Comparison of ENCODE assay signal across 21 cellular contexts in the genomic region with DNA sequence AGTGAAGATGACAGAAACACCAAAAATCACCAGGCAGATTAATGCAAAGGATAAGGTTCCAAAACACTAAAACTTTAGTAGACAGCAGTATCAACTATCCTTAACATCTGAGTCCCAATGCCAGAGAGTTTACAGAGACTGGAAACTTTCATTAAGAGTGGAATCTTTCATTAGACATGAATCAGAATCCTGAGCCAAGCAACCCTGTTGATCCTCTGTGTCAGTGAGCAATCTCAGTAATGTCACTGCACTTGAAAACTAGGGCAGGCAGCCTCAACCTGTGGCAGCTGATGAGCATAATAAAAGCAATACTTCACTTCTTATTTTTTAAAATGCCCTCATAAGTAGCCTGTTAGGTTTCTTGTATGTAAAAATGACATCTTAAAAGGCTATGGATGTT.
DNase-seq lines count a peak whose midpoint lies in the region; ATAC-seq, FAIRE-seq and TF ChIP-seq lines count a peak whose summit lies in the region.
"Had no signal": no experiment of that assay in that cellular context is flagged by ENCODE, and none has a peak within 500 bp of the region (broad histone marks: within the 10 kb centered on the region; RNA-seq: fewer than 3 reads in every experiment).

No MANE protein-coding gene starts in this region.

- no peaks in the 10 kb centered on the region for H3K27me3 ChIP-seq in right lobe of liver
- no peaks in the 10 kb centered on the region for H3K27me3 ChIP-seq in HepG2 (ENCODE audit: control insufficient read depth in 1 of 2, insufficient read depth in 2 of 2, low read length in 2 of 2)
- H3K27me3 ChIP-seq in right atrium auricular region = no peaks in the 10 kb centered on the region
- no peaks in the 10 kb centered on the region for H3K27me3 ChIP-seq in gastrocnemius medialis
- H3K27me3 ChIP-seq in MM.1S (replicated peaks; ENCODE audit: insufficient read depth, low read length) = no peaks in the 10 kb centered on the region

- H2AFZ ChIP-seq in HepG2 (ENCODE audit: low read length) (no peak overlapping the region), MM.1S (ENCODE audit: low read length) (no peak overlapping the region)
- H2AFZ ChIP-seq: GM23248 had no signal

- H3K9me2 ChIP-seq in MM.1S (replicated peaks; ENCODE audit: insufficient read depth, low read length) = no peaks in the 10 kb centered on the region

- H3K9me3 ChIP-seq in right lobe of liver (no peaks in the 10 kb centered on the region), HepG2 (ENCODE audit: low read length) (no peaks in the 10 kb centered on the region), right atrium auricular region (no peaks in the 10 kb centered on the region), gastrocnemius medialis (no peaks in the 10 kb centered on the region), MM.1S (replicated peaks; ENCODE audit: insufficient read depth, low read length) (no peaks in the 10 kb centered on the region)

- BruUV-seq in HepG2 (replicated peaks; lab: Mats Ljungman, UMichigan) = no TSS peak

- H3K36me3 ChIP-seq in right lobe of liver (no peaks in the 10 kb centered on the region), HepG2 (replicated peaks in 1 of 2; ENCODE audit: control insufficient read depth in 1 of 2, insufficient read depth in 2 of 2, low read length in 2 of 2) (no peaks in the 10 kb centered on the region), right atrium auricular region (no peaks in the 10 kb centered on the region), gastrocnemius medialis (no peaks in the 10 kb centered on the region), MM.1S (replicated peaks; ENCODE audit: insufficient read depth, low read length) (no peaks in the 10 kb centered on the region)

- no peaks in the 10 kb centered on the region for H3F3A ChIP-seq in MM.1S (ENCODE audit: insufficient read depth, low read length)

- in situ Hi-C loops in HepG2 (cut with HindIII; ENCODE audit: extremely low pct_ligation_motif_present, low pct_unique_long_range_greater_than_20kb) (no loop called here), gastrocnemius medialis (cut with MboI; ENCODE audit: low sequenced_read_pairs in 4 of 4) (loop anchor here in 2 of 4 donors (25.0 kb wide), 4 partner anchors 217 to 492 kb away; a partner anchor contains a TSS)

- TF ChIP-seq POLR2A in right lobe of liver (IDR thresholded peaks at IDR 0.05) (no peak), HepG2 (IDR thresholded peaks at IDR 0.05; ENCODE audit: insufficient read depth in 1 of 2, low read depth in 2 of 2, low read length in 2 of 2) (no peak), gastrocnemius medialis (IDR thresholded peaks at IDR 0.05) (no peak), H54 (IDR thresholded peaks at IDR 0.05; ENCODE audit: low read depth, low read length) (no peak)

- H3K27ac ChIP-seq in right lobe of liver (no peak overlapping the region), HepG2 (ENCODE audit: extremely low read length, insufficient read depth, low read length) (no peak overlapping the region), right atrium auricular region (peak overlapping the region; percentile 59 to 89), gastrocnemius medialis (peak overlapping the region; percentile 65 to 87 (median 78)), MM.1S (ENCODE audit: low read length) (no peak overlapping the region)
- H3K27ac ChIP-seq: GM23248, HL-60 had no signal

- no peak overlapping the region for H3K9ac ChIP-seq in HepG2 (ENCODE audit: insufficient read depth, low read depth, low read length)
- no peak overlapping the region for H3K9ac ChIP-seq in MM.1S (ENCODE audit: low read length)
- H3K9ac ChIP-seq: GM23248 had no signal

- TF ChIP-seq EP300 in HepG2 (IDR thresholded peaks at IDR 0.05; ENCODE audit: low read depth in 2 of 2, low read length in 2 of 2) (no peak), HepG2 (CRISPR knock-in tag; IDR thresholded peaks at IDR 0.05; ENCODE audit: borderline replicate concordance) (no peak)

- no peak overlapping the region for H3K4me2 ChIP-seq in HepG2 (ENCODE audit: low read depth, low read length)
- H3K4me2 ChIP-seq in MM.1S (ENCODE audit: low read depth, low read length) = no peak overlapping the region

- intact Hi-C loops in right lobe of liver (cut with DNase I) = no loop called here
- intact Hi-C loops in HepG2 (cut with micrococcal nuclease; ENCODE audit: unreplicated experiment) = no loop called here
- intact Hi-C loops in gastrocnemius medialis (cut with DNase I; ENCODE audit: low total_unique reads) = loop anchor here (5.0 kb wide), 1 partner anchor 77 kb away; no protein-coding TSS in a partner anchor

- H3K4me3 ChIP-seq in right lobe of liver (no peak overlapping the region), HepG2 (replicated peaks in 1 of 3; ENCODE audit: insufficient read depth in 1 of 3, low read depth in 2 of 3, low read length in 3 of 3) (no peak overlapping the region), right atrium auricular region (no peak overlapping the region), gastrocnemius medialis (no peak overlapping the region), MM.1S (ENCODE audit: low read length) (no peak overlapping the region)
- H3K4me3 ChIP-seq: GM23248 had no signal

- TF ChIP-seq RAD21 in HepG2 (CRISPR knock-in tag; IDR thresholded peaks at IDR 0.05) = no peak

- FAIRE-seq in HepG2 (lab: Jason Lieb, UNC) (no peak), H54 (lab: Jason Lieb, UNC) (no peak)
- FAIRE-seq: GM12891, HTR-8/SVneo, RCC 7860 had no signal

- H4K20me1 ChIP-seq in HepG2 (ENCODE audit: insufficient read depth, low read length) = no peaks in the 10 kb centered on the region
- no peaks in the 10 kb centered on the region for H4K20me1 ChIP-seq in MM.1S (ENCODE audit: insufficient read depth, low read length)

- H3K79me2 ChIP-seq in HepG2 (ENCODE audit: insufficient read depth, low read length) = no peaks in the 10 kb centered on the region
- H3K79me2 ChIP-seq in MM.1S (ENCODE audit: low read length) = no peaks in the 10 kb centered on the region

- POLR2A ChIA-PET in HepG2 (lab: Yijun Ruan, JAX) = no interaction called here

- DNase-seq in right lobe of liver (peak in 1 of 3 donors; percentile 51), HepG2 (ENCODE audit: low spot score) (no peak), right atrium auricular region (ENCODE audit: low spot score) (no peak), gastrocnemius medialis (peak in 1 of 2 donors; percentile 26), Kasumi-1 (lab: John Stamatoyannopoulos, UW) (no peak), H54 (ENCODE audit: insufficient read length, low spot score) (no peak), MM.1S (no peak)
- DNase-seq: C1 segment of cervical spinal cord, GF-D8, GM23248, MV-4-11, NCI-H1417, NCI-H1930, NCI-H2227 treated with DMSO at 0.1 percent for 48 hours, NCI-H524, SHP77 treated with DMSO at 0.1 percent for 48 hours had no signal

- H3K4me1 ChIP-seq in right lobe of liver = peaks cover 0 to 4% (median 0%) of the 10 kb centered on the region in 4 donors
- no peaks in the 10 kb centered on the region for H3K4me1 ChIP-seq in HepG2 (ENCODE audit: insufficient read depth, low read length)
- peaks cover 0 to 26% of the 10 kb centered on the region in 2 donors for H3K4me1 ChIP-seq in right atrium auricular region
- H3K4me1 ChIP-seq in gastrocnemius medialis = peaks cover 19 to 25% of the 10 kb centered on the region in 2 donors
- H3K4me1 ChIP-seq in MM.1S (ENCODE audit: low read length) = no peaks in the 10 kb centered on the region

- CTCF ChIA-PET in HepG2 (lab: Yijun Ruan, JAX; ENCODE audit: low intra/inter-chr PET ratio, low total read pairs) = no interaction called here

- ATAC-seq in right lobe of liver = peak in 3 of 4 donors; percentile 31 to 54 (median 33)
- ATAC-seq in HepG2 = no peak
- peak; percentile 79 to 88 for ATAC-seq in gastrocnemius medialis
- ATAC-seq: HCT116 had no signal

- TF ChIP-seq CTCF in right lobe of liver (IDR thresholded peaks at IDR 0.05) (no peak), HepG2 (CRISPR knock-in tag; IDR thresholded peaks at IDR 0.05) (no peak), right atrium auricular region (IDR thresholded peaks at IDR 0.05) (no peak), gastrocnemius medialis (IDR thresholded peaks at IDR 0.05 in 4 of 5, conservative IDR thresholded peaks at IDR 0.05 in 1 of 5) (no peak), MM.1S (IDR thresholded peaks at IDR 0.05; ENCODE audit: low read length) (no peak)

TF ChIP-seq in HepG2, 621 proteins besides CTCF, POLR2A, EP300 and RAD21:
- TF ChIP-seq ZNF670 (CRISPR knock-in tag; IDR thresholded peaks at IDR 0.05; ENCODE audit: borderline replicate concordance) (no peak), TGIF2 (CRISPR knock-in tag; IDR thresholded peaks at IDR 0.05) (no peak)

Comparison
In these comparisons a context has a peak if more than half of its experiments do, and no peak if none do; other contexts are left out.
1. H3K27ac ChIP-seq: peak in right atrium auricular region (2 of 2) and gastrocnemius medialis (4 of 4); none in right lobe of liver (0 of 3), HepG2 (single experiment) and MM.1S (single experiment).